Comparison of ENCODE assay signal across 23 cellular contexts in genomic region chr5:180783340-180784052, GRCh38. TPM values are rescaled to one million over a fixed set of nuclear protein-coding genes. Genes with fewer than 3 reads are reported as not detected.
DNase-seq lines count a peak whose midpoint lies in the region; ATAC-seq, FAIRE-seq and TF ChIP-seq lines count a peak whose summit lies in the region.
"Had no signal": no experiment of that assay in that cellular context is flagged by ENCODE, and none has a peak within 500 bp of the region (broad histone marks: within the 10 kb centered on the region; RNA-seq: fewer than 3 reads in every experiment).

No MANE protein-coding gene starts in this region.

- no peak overlapping the region for H2BK15ac ChIP-seq in mesendoderm (replicated peaks; ENCODE audit: low read depth)

- no peak for DNase-seq in activated naive CD8-positive, alpha-beta T cell treated with anti-CD3 and anti-CD28 coated beads, Interleukin-2, amount 50 U/mL, for 24 hours
- DNase-seq in K562 (ENCODE audit: extremely low read depth in 1 of 4, low spot score in 3 of 4) (no peak), mesendoderm (no peak), NCI-H1694 (lab: John Stamatoyannopoulos, UW) (no peak)
- DNase-seq: 8988T; CD4-positive, alpha-beta memory T cell; GF-D8; NCI-H1092 treated with DMSO at 0.1 percent for 48 hours; NCI-H146; NCI-H2029 treated with DMSO at 0.1 percent for 48 hours; NCI-H226; NCI-H510A treated with DMSO at 0.1 percent for 48 hours; NCI-H748 treated with DMSO at 0.1 percent for 48 hours; SIG-M5; SK-N-SH had no signal

- no peak for TF ChIP-seq CTCF in K562 (IDR thresholded peaks at IDR 0.05 in 2 of 3, conservative IDR thresholded peaks at IDR 0.05 in 1 of 3; ENCODE audit: insufficient read depth in 2 of 3, low read depth in 1 of 3, low read length in 3 of 3)

- H3K27ac ChIP-seq in K562 (ENCODE audit: extremely low read depth, low read depth, low read length) (peak overlapping the region; percentile 57; the same call in 1 of the 3 replicates), mesendoderm (ENCODE audit: low read depth, low read length) (no peak overlapping the region)
- H3K27ac ChIP-seq: BLaER1 treated with 17β-estradiol and CSF1 and Interleukin-3, amounts not matched to agents 10 nM and 100 nM; HL-60; KMS-11 had no signal

- peaks cover 38 to 43% of the 10 kb centered on the region in 2 experiments; a peak in 4 of 5 replicates for H3K4me1 ChIP-seq in K562 (replicated peaks in 1 of 2; ENCODE audit: control insufficient read depth in 2 of 2, insufficient read depth in 2 of 2, low read length in 2 of 2)
- peaks cover 15% of the 10 kb centered on the region for H3K4me1 ChIP-seq in mesendoderm (ENCODE audit: control insufficient read depth, low read depth, low read length)

- ATAC-seq in activated naive CD8-positive, alpha-beta T cell treated with anti-CD3 and anti-CD28 coated beads, Interleukin-2, amount 50 U/mL, for 24 hours: no peak
- no peak for ATAC-seq in K562
- ATAC-seq in HG03045 (IDR thresholded peaks at IDR 0.05; ENCODE audit: unreplicated experiment): no peak
- ATAC-seq in esophagus mucosa: no peak

- H2BK5ac ChIP-seq in mesendoderm (ENCODE audit: low read length): no peak overlapping the region

- H3K56ac ChIP-seq in mesendoderm (ENCODE audit: low read length): peak overlapping the region; percentile 7

- in situ Hi-C loops in K562 (cut with MboI): no loop called here

- no peaks in the 10 kb centered on the region for H3K36me3 Mint-ChIP-seq in activated naive CD8-positive, alpha-beta T cell
- H3K36me3 Mint-ChIP-seq in activated naive CD8-positive, alpha-beta T cell treated with anti-CD3 and anti-CD28 coated beads, Interleukin-2, amount 50 U/mL, for 24 hours (ENCODE audit: low read depth): no peaks in the 10 kb centered on the region

- CTCF ChIA-PET in K562 (lab: Yijun Ruan, JAX; ENCODE audit: low intra/inter-chr PET ratio): no interaction called here

- H3K4me3 Mint-ChIP-seq in activated naive CD8-positive, alpha-beta T cell: no peak overlapping the region
- no peak overlapping the region for H3K4me3 Mint-ChIP-seq in activated naive CD8-positive, alpha-beta T cell treated with anti-CD3 and anti-CD28 coated beads, Interleukin-2, amount 50 U/mL, for 24 hours
- H3K4me3 Mint-ChIP-seq: CD4-positive, alpha-beta memory T cell had no signal

- H3K79me2 ChIP-seq in K562 (ENCODE audit: control insufficient read depth, insufficient read depth, low read length) (no peaks in the 10 kb centered on the region), mesendoderm (ENCODE audit: control insufficient read depth, insufficient read depth, low read length) (no peaks in the 10 kb centered on the region)

- no peak overlapping the region for H2AK5ac ChIP-seq in mesendoderm (ENCODE audit: low read length)

- H2BK120ac ChIP-seq in mesendoderm (ENCODE audit: low read depth, low read length): no peak overlapping the region

- H3K9me3 ChIP-seq in K562 (replicated peaks; ENCODE audit: control insufficient read depth, insufficient read depth, low read depth, low read length): no peaks in the 10 kb centered on the region; the same call in 1 of the 2 replicates
- H3K9me3 ChIP-seq: SK-N-SH had no signal

- no TSS peak for BruUV-seq in K562 (replicated peaks; lab: Mats Ljungman, UMichigan)

- H3K27ac Mint-ChIP-seq in activated naive CD8-positive, alpha-beta T cell: peak overlapping the region; percentile 7
- H3K27ac Mint-ChIP-seq in activated naive CD8-positive, alpha-beta T cell treated with anti-CD3 and anti-CD28 coated beads, Interleukin-2, amount 50 U/mL, for 24 hours: no peak overlapping the region

- no peak overlapping the region for H4K5ac ChIP-seq in mesendoderm (ENCODE audit: low read length)

- H3K4me2 ChIP-seq in K562 (ENCODE audit: insufficient read depth, low read length) (peak overlapping the region; percentile 44; the same call in 1 of the 2 replicates), mesendoderm (ENCODE audit: low read length) (no peak overlapping the region)
- H3K4me2 ChIP-seq: BLaER1 treated with 17β-estradiol and CSF1 and Interleukin-3, amounts not matched to agents 10 nM and 100 nM; KMS-11; SK-N-SH had no signal

- no peak for TF ChIP-seq RAD21 in K562 (CRISPR knock-in tag; conservative IDR thresholded peaks at IDR 0.05 in 1 of 2, IDR thresholded peaks at IDR 0.05 in 1 of 2)

- no peaks in the 10 kb centered on the region for H3K9me1 ChIP-seq in K562 (ENCODE audit: control insufficient read depth, insufficient read depth, low read length)

- H3K18ac ChIP-seq in mesendoderm (ENCODE audit: low read length): no peak overlapping the region

- WGBS in K562 (ENCODE audit: insufficient coverage, low coverage, missing lambda C conversion rate): 87% methylated on average over 12 of the region's 12 CpGs
- no CpG with 5 or more reads among the region's 12 CpGs for WGBS in mesendoderm (ENCODE audit: extremely low coverage, insufficient coverage, low lambda C conversion rate)

- no peak for TF ChIP-seq POLR2A in K562 (conservative IDR thresholded peaks at IDR 0.05)

- no peak overlapping the region for H3K4me3 ChIP-seq in K562
- H3K4me3 ChIP-seq in mesendoderm (ENCODE audit: low read length): no peak overlapping the region
- H3K4me3 ChIP-seq: BLaER1 treated with 17β-estradiol and CSF1 and Interleukin-3, amounts not matched to agents 10 nM and 100 nM had no signal

- H3K79me1 ChIP-seq in mesendoderm (ENCODE audit: low read length): no peaks in the 10 kb centered on the region

- H2AFZ ChIP-seq in K562 (ENCODE audit: low read depth, low read length): peak overlapping the region; percentile 11; the same call in 1 of the 2 replicates

- intact Hi-C loops in K562 (cut with micrococcal nuclease): loop anchor here (2.0 to 5.0 kb wide), 3 partner anchors 85 to 375 kb away; no protein-coding TSS in a partner anchor

- no peak for TF ChIP-seq EP300 in K562 (IDR thresholded peaks at IDR 0.05; ENCODE audit: low read length)

- 0 out of 4 replicates have a peak overlapping the region, but pooled peaks of 1 of the 2 experiments have one; percentile 11 for H3K9ac ChIP-seq in K562 (ENCODE audit: insufficient read depth in 1 of 2, low read depth in 2 of 2, low read length in 2 of 2)
- H3K9ac ChIP-seq in mesendoderm (ENCODE audit: low read length): no peak overlapping the region
- H3K9ac ChIP-seq: BLaER1 treated with 17β-estradiol and CSF1 and Interleukin-3, amounts not matched to agents 10 nM and 100 nM; KMS-11; SK-N-SH had no signal

- H3K27me3 Mint-ChIP-seq in activated naive CD8-positive, alpha-beta T cell: no peaks in the 10 kb centered on the region
- no peaks in the 10 kb centered on the region for H3K27me3 Mint-ChIP-seq in activated naive CD8-positive, alpha-beta T cell treated with anti-CD3 and anti-CD28 coated beads, Interleukin-2, amount 50 U/mL, for 24 hours
- H3K27me3 Mint-ChIP-seq: CD4-positive, alpha-beta memory T cell had no signal

- H3K4ac ChIP-seq in mesendoderm (ENCODE audit: low read depth, low read length): no peak overlapping the region

- H3K36me3 ChIP-seq in K562 (ENCODE audit: control insufficient read depth, insufficient read depth, low read length) (no peaks in the 10 kb centered on the region), mesendoderm (ENCODE audit: control insufficient read depth, insufficient read depth, low read length) (no peaks in the 10 kb centered on the region)

- no peak overlapping the region for H3K23ac ChIP-seq in mesendoderm (ENCODE audit: low read length)

- no peak overlapping the region for H4K8ac ChIP-seq in mesendoderm (ENCODE audit: low read depth, low read length)

- H3K27me3 ChIP-seq in K562 (ENCODE audit: control insufficient read depth in 2 of 2, insufficient read depth in 2 of 2, low read length in 2 of 2): no peaks in the 10 kb centered on the region
- H3K27me3 ChIP-seq in mesendoderm (ENCODE audit: insufficient read depth, low read length, poor library complexity): no peaks in the 10 kb centered on the region
- H3K27me3 ChIP-seq: BLaER1 treated with 17β-estradiol and CSF1 and Interleukin-3, amounts not matched to agents 10 nM and 100 nM had no signal

- no peak for FAIRE-seq in K562 (lab: Jason Lieb, UNC)
- FAIRE-seq: H54 had no signal

- H3K4me1 Mint-ChIP-seq in activated naive CD8-positive, alpha-beta T cell (ENCODE audit: low read depth): peaks cover 40% of the 10 kb centered on the region
- H3K4me1 Mint-ChIP-seq in activated naive CD8-positive, alpha-beta T cell treated with anti-CD3 and anti-CD28 coated beads, Interleukin-2, amount 50 U/mL, for 24 hours: peaks cover 15% of the 10 kb centered on the region

- no peaks in the 10 kb centered on the region for H4K20me1 ChIP-seq in K562 (replicated peaks; ENCODE audit: control insufficient read depth, insufficient read depth, low read length)

- POLR2A ChIA-PET in K562 (lab: Yijun Ruan, JAX): interaction anchor here (0.6 to 2.2 kb wide), 4 partner anchors 11 to 95 kb away, joined by 3 to 9 read pairs (median 5); no protein-coding TSS in a partner anchor

- H3K9me3 Mint-ChIP-seq in activated naive CD8-positive, alpha-beta T cell (ENCODE audit: low read depth): no peaks in the 10 kb centered on the region
- H3K9me3 Mint-ChIP-seq in activated naive CD8-positive, alpha-beta T cell treated with anti-CD3 and anti-CD28 coated beads, Interleukin-2, amount 50 U/mL, for 24 hours: no peaks in the 10 kb centered on the region
- H3K9me3 Mint-ChIP-seq: CD4-positive, alpha-beta memory T cell had no signal

RNA-seq across cellular contexts. Expression of gene MGAT1, which starts 19.1 kb away (rescaled TPM):
- total RNA-seq in K562 (2011; cell fraction: chromatin; rRNA removed; ENCODE audit: low replicate concordance): 73.7 and 86.6 TPM in 2 replicates
- 95.9 and 106 TPM in 2 replicates for total RNA-seq in K562 (2011; cell fraction: nucleolus; rRNA removed)
- 91.3 and 109 TPM in 2 replicates for total RNA-seq in K562 (2011; cell fraction: nucleoplasm; rRNA removed)
- total RNA-seq in K562 (2014; rRNA removed) (56.1 and 59.2 TPM in 2 replicates), K562 (2014; rRNA removed; fragmentation: Illumina TruSeq; extraction: Trizol) (34.4 and 37.9 TPM in 2 replicates), K562 (2015; rRNA removed; fragmentation: Illumina TruSeq; extraction: Trizol) (49.0 and 50.9 TPM in 2 replicates), K562 (2021) (71.7 and 82.7 TPM in 2 replicates), esophagus mucosa (64.6 TPM)
- polyA plus RNA-seq in K562 (2011; rRNA removed) (42.9 and 52.4 TPM in 2 replicates), K562 (2014; fragmentation: Illumina TruSeq; extraction: Trizol) (44.5 and 50.6 TPM in 2 replicates), K562 (2014; fragmentation: Nextera tagmentation; extraction: Ambion mirVana) (1 to 10 TPM; 3.9 to 5.1 TPM), K562 (2014; rRNA removed) (64.2 and 72.6 TPM in 2 replicates)
- polyA plus RNA-seq in K562 (2011; cell fraction: cytosol; rRNA removed): 63.9 and 119 TPM in 2 replicates
- polyA plus RNA-seq in K562 (2011; cell fraction: nucleus; rRNA removed): 59.1 and 67.4 TPM in 2 replicates
- polyA plus RNA-seq in K562 (2012): 75.0 and 92.9 TPM in 2 replicates
- polyA minus RNA-seq in K562 (2011; rRNA and poly(A)+ RNA removed): 36.0 and 42.1 TPM in 2 replicates
- 40.6 and 47.7 TPM in 2 replicates for polyA minus RNA-seq in K562 (2011; cell fraction: cytosol; rRNA and poly(A)+ RNA removed)
- 18.3 and 30.5 TPM in 2 replicates for polyA minus RNA-seq in K562 (2011; cell fraction: nucleus; rRNA and poly(A)+ RNA removed)
- 40.4 TPM for polyA plus RNA-seq in mesendoderm (2013, experiment 1 of 2)
- 40.6 TPM for polyA plus RNA-seq in mesendoderm (2013, experiment 2 of 2)

RNA-seq across cellular contexts. Expression of gene OR2Y1, which starts 43.6 kb away (rescaled TPM):
- total RNA-seq in K562 (2011; cell fraction: chromatin; rRNA removed; ENCODE audit: low replicate concordance): not detected in 2 replicates
- not detected in 2 replicates for total RNA-seq in K562 (2011; cell fraction: nucleolus; rRNA removed)
- total RNA-seq in K562 (2011; cell fraction: nucleoplasm; rRNA removed): not detected in 2 replicates
- not detected in 2 replicates for total RNA-seq in K562 (2014; rRNA removed)
- total RNA-seq in K562 (2014; rRNA removed; fragmentation: Illumina TruSeq; extraction: Trizol): not detected in 2 replicates
- not detected in 2 replicates for total RNA-seq in K562 (2015; rRNA removed; fragmentation: Illumina TruSeq; extraction: Trizol)
- total RNA-seq in K562 (2021): not detected in 2 replicates
- not detected in 2 replicates for polyA plus RNA-seq in K562 (2011; rRNA removed)
- not detected in 2 replicates for polyA plus RNA-seq in K562 (2011; cell fraction: cytosol; rRNA removed)
- polyA plus RNA-seq in K562 (2011; cell fraction: nucleus; rRNA removed): not detected in 2 replicates
- polyA plus RNA-seq in K562 (2012): not detected in 2 replicates
- not detected in 2 replicates for polyA plus RNA-seq in K562 (2014; fragmentation: Illumina TruSeq; extraction: Trizol)
- not detected for polyA plus RNA-seq in K562 (2014; fragmentation: Nextera tagmentation; extraction: Ambion mirVana)
- polyA plus RNA-seq in K562 (2014; rRNA removed): not detected in 2 replicates
- not detected in 2 replicates for polyA minus RNA-seq in K562 (2011; rRNA and poly(A)+ RNA removed)
- polyA minus RNA-seq in K562 (2011; cell fraction: cytosol; rRNA and poly(A)+ RNA removed): not detected in 2 replicates
- not detected in 2 replicates for polyA minus RNA-seq in K562 (2011; cell fraction: nucleus; rRNA and poly(A)+ RNA removed)
- not detected for polyA plus RNA-seq in mesendoderm (2013, experiment 1 of 2)
- polyA plus RNA-seq in mesendoderm (2013, experiment 2 of 2): not detected
- not detected for total RNA-seq in esophagus mucosa
- total RNA-seq: CD4-positive, alpha-beta memory T cell; HT-29 had no signal
- polyA plus RNA-seq: CD4-positive, alpha-beta memory T cell; SK-N-SH had no signal
